ENCODE assay signal across 28 cellular contexts in the genomic region with DNA sequence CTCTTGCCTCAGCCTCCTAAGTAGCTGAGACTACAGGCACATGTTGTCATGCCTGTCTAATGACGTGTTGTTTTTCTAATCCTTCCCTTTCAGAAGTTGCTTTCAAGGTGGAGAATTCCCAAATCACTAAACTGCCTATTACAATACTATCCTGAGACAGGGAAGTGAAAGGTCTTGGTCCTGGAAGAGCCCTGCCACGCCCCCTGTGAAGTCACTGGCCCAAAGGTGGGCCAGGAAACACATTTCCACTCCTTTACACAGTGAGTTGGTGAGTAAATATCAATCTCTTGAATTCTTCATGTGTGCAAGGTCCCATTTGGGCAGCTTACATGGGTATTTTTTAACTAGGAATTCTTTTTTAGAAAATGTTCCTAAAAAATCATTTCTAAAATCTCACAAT.
DNase-seq lines count a peak whose midpoint lies in the region; ATAC-seq and TF ChIP-seq lines count a peak whose summit lies in the region.
"Had no signal": no experiment of that assay in that cellular context is flagged by ENCODE, and none has a peak within 500 bp of the region (broad histone marks: within the 10 kb centered on the region; RNA-seq: fewer than 3 reads in every experiment).

No MANE protein-coding gene starts in this region.

- H3K14ac ChIP-seq in trophoblast cell (ENCODE audit: low read length), result no peak overlapping the region

- no peak overlapping the region for H4K12ac ChIP-seq in trophoblast cell (ENCODE audit: low read depth, low read length)

- H3K4me2 ChIP-seq in trophoblast cell (ENCODE audit: low read length), result no peak overlapping the region

- H3K27me3 Mint-ChIP-seq in glutamatergic neuron (ENCODE audit: unreplicated experiment), result no peaks in the 10 kb centered on the region
- H3K27me3 Mint-ChIP-seq in CD8-positive, alpha-beta memory T cell, result no peaks in the 10 kb centered on the region
- H3K27me3 Mint-ChIP-seq: B cell, naive B cell had no signal

- H2AFZ ChIP-seq in trophoblast cell (ENCODE audit: insufficient read depth, low read length, poor library complexity), result no peak overlapping the region
- H2AFZ ChIP-seq: parathyroid adenoma had no signal

- no peak overlapping the region for H3K4me3 ChIP-seq in heart left ventricle
- no peak overlapping the region for H3K4me3 ChIP-seq in iPS DF 6.9 (ENCODE audit: low read length)
- H3K4me3 ChIP-seq in trophoblast cell (ENCODE audit: low read depth, low read length), result no peak overlapping the region
- no peak overlapping the region for H3K4me3 ChIP-seq in uterus
- no peak overlapping the region for H3K4me3 ChIP-seq in CD8-positive, alpha-beta memory T cell (ENCODE audit: low read length)
- H3K4me3 ChIP-seq: dorsolateral prefrontal cortex had no signal

- DNase-seq in heart left ventricle, result no peak
- DNase-seq in Right ventricle myocardium inferior (ENCODE audit: missing footprints), result no peak
- DNase-seq in iPS DF 6.9 (ENCODE audit: low read depth, low spot score), result no peak
- DNase-seq in trophoblast cell, result no peak
- DNase-seq in uterus, result no peak
- DNase-seq in iPS-NIHi7 (ENCODE audit: extremely low spot score), result no peak
- DNase-seq in glutamatergic neuron, result no peak
- DNase-seq in CD8-positive, alpha-beta memory T cell, result no peak
- DNase-seq: activated CD4-positive, CD25-positive, alpha-beta regulatory T cell treated with anti-CD3 and anti-CD28 coated beads, Interleukin-2, amount 50 U/mL, for 72 hours; activated CD8-positive, alpha-beta memory T cell treated with anti-CD3 and anti-CD28 coated beads for 24 hours; activated naive CD4-positive, alpha-beta T cell; activated T-cell treated with anti-CD3 and anti-CD28 coated beads, Interleukin-2, amount 50 U/mL, for 4 hours; amygdala; Caco-2; central memory CD4-positive, alpha-beta T cell; DND-41; dorsolateral prefrontal cortex; erythroblast; foreskin fibroblast; hypothalamus; kidney; mammary epithelial cell; naive B cell; NCI-H1092 treated with DMSO at 0.1 percent for 48 hours; NCI-H2029 treated with DMSO at 0.1 percent for 48 hours; NCI-H82 had no signal

- no peak overlapping the region for H2AK5ac ChIP-seq in trophoblast cell (ENCODE audit: low read length)

- TF ChIP-seq POLR2A in heart left ventricle (IDR thresholded peaks at IDR 0.05) (no peak), uterus (IDR thresholded peaks at IDR 0.05) (no peak)

- H3K9ac ChIP-seq in trophoblast cell (ENCODE audit: low read length), result no peak overlapping the region
- H3K9ac ChIP-seq: parathyroid adenoma had no signal

- H4K91ac ChIP-seq in trophoblast cell (ENCODE audit: low read depth, low read length), result no peak overlapping the region

- no peaks in the 10 kb centered on the region for H3K36me3 Mint-ChIP-seq in glutamatergic neuron (ENCODE audit: unreplicated experiment)
- H3K36me3 Mint-ChIP-seq in CD8-positive, alpha-beta memory T cell, result peaks cover 3 to 53% (median 28%) of the 10 kb centered on the region in 3 donors

- no peak overlapping the region for H3K18ac ChIP-seq in trophoblast cell (ENCODE audit: low read length)

- peaks cover 0 to 7% (median 0%) of the 10 kb centered on the region in 9 donors for H3K36me3 ChIP-seq in heart left ventricle
- no peaks in the 10 kb centered on the region for H3K36me3 ChIP-seq in iPS DF 6.9 (ENCODE audit: control insufficient read depth, insufficient read depth, low read length)
- H3K36me3 ChIP-seq in trophoblast cell (ENCODE audit: control insufficient read depth in 1 of 2, insufficient read depth in 2 of 2, low read length in 2 of 2), result no peaks in the 10 kb centered on the region
- H3K36me3 ChIP-seq in uterus, result no peaks in the 10 kb centered on the region
- H3K36me3 ChIP-seq in CD8-positive, alpha-beta memory T cell (ENCODE audit: insufficient read depth, low read length), result no peaks in the 10 kb centered on the region

- no peak overlapping the region for H3K23ac ChIP-seq in trophoblast cell (ENCODE audit: low read length)

- H3K4me1 Mint-ChIP-seq in glutamatergic neuron (ENCODE audit: low read depth, unreplicated experiment), result no peaks in the 10 kb centered on the region
- peaks cover 6 to 14% (median 10%) of the 10 kb centered on the region in 3 donors for H3K4me1 Mint-ChIP-seq in CD8-positive, alpha-beta memory T cell
- H3K4me1 Mint-ChIP-seq: B cell had no signal

- H3K79me2 ChIP-seq in trophoblast cell (ENCODE audit: control insufficient read depth, insufficient read depth, low read length, poor library complexity), result peaks cover 3% of the 10 kb centered on the region
- H3K79me2 ChIP-seq: parathyroid adenoma had no signal

- peaks cover 17% of the 10 kb centered on the region for H3K79me1 ChIP-seq in trophoblast cell (ENCODE audit: low read length)

- CTCF ChIA-PET in CD8-positive, alpha-beta memory T cell (lab: Charles Lee), result no interaction called here

- H3K4me3 Mint-ChIP-seq in glutamatergic neuron (ENCODE audit: unreplicated experiment), result no peak overlapping the region
- no peak overlapping the region for H3K4me3 Mint-ChIP-seq in CD8-positive, alpha-beta memory T cell
- H3K4me3 Mint-ChIP-seq: activated T-cell treated with anti-CD3 and anti-CD28 coated beads, Interleukin-2, amount 50 U/mL, for 4 hours; B cell; naive B cell had no signal

- ATAC-seq in heart left ventricle (no peak), Right ventricle myocardium inferior (no peak)
- ATAC-seq: activated T-cell treated with anti-CD3 and anti-CD28 coated beads, Interleukin-2, amount 50 U/mL, for 4 hours had no signal

- H3K9me3 ChIP-seq in heart left ventricle (peaks cover 0 to 10% (median 0%) of the 10 kb centered on the region in 12 donors), iPS DF 6.9 (ENCODE audit: control insufficient read depth, insufficient read depth, low read length) (no peaks in the 10 kb centered on the region; the same call in 1 of the 2 replicates), trophoblast cell (ENCODE audit: insufficient read depth, low read depth, low read length) (no peaks in the 10 kb centered on the region), uterus (no peaks in the 10 kb centered on the region)
- no peaks in the 10 kb centered on the region for H3K9me3 ChIP-seq in CD8-positive, alpha-beta memory T cell (ENCODE audit: low read length)
- H3K9me3 ChIP-seq: Caco-2 had no signal

- TF ChIP-seq CTCF in heart left ventricle (IDR thresholded peaks at IDR 0.05) (no peak), uterus (IDR thresholded peaks at IDR 0.05) (no peak), glutamatergic neuron (IDR thresholded peaks at IDR 0.05; ENCODE audit: partially characterized antibody, unreplicated experiment) (no peak)

- no peak overlapping the region for H3K4ac ChIP-seq in trophoblast cell (ENCODE audit: low read depth, low read length)

- POLR2A ChIA-PET in CD8-positive, alpha-beta memory T cell (lab: Charles Lee), result no interaction called here

- H2BK12ac ChIP-seq in trophoblast cell (ENCODE audit: low read length), result no peak overlapping the region

- H4K8ac ChIP-seq in trophoblast cell (ENCODE audit: low read depth, low read length), result peak overlapping the region; percentile 9

- H3K9me3 Mint-ChIP-seq in glutamatergic neuron (ENCODE audit: unreplicated experiment), result no peaks in the 10 kb centered on the region
- peaks cover 0 to 4% (median 0%) of the 10 kb centered on the region in 5 donors for H3K9me3 Mint-ChIP-seq in CD8-positive, alpha-beta memory T cell

- H3K4me1 ChIP-seq in heart left ventricle (peaks cover 0 to 38% (median 4%) of the 10 kb centered on the region in 12 donors), iPS DF 6.9 (ENCODE audit: control insufficient read depth, insufficient read depth, low read length) (peaks cover 1% of the 10 kb centered on the region; the same call in 1 of the 2 replicates), trophoblast cell (ENCODE audit: control insufficient read depth in 1 of 2, insufficient read depth in 2 of 2, low read length in 2 of 2) (peaks cover 18 to 21% of the 10 kb centered on the region in 2 experiments), uterus (no peaks in the 10 kb centered on the region)
- no peaks in the 10 kb centered on the region for H3K4me1 ChIP-seq in CD8-positive, alpha-beta memory T cell (ENCODE audit: insufficient read depth, low read length)

- H3K27ac Mint-ChIP-seq in glutamatergic neuron (ENCODE audit: unreplicated experiment), result no peak overlapping the region
- peak overlapping the region in 1 of 8 donors; percentile 23 for H3K27ac Mint-ChIP-seq in CD8-positive, alpha-beta memory T cell
- H3K27ac Mint-ChIP-seq: B cell had no signal

- H3K27me3 ChIP-seq in heart left ventricle (no peaks in the 10 kb centered on the region), iPS DF 6.9 (ENCODE audit: control insufficient read depth, insufficient read depth, low read length) (no peaks in the 10 kb centered on the region), trophoblast cell (ENCODE audit: insufficient read depth, low read length) (no peaks in the 10 kb centered on the region), uterus (no peaks in the 10 kb centered on the region)
- H3K27me3 ChIP-seq in CD8-positive, alpha-beta memory T cell (ENCODE audit: insufficient read depth, low read length, poor library complexity, severe bottlenecking), result no peaks in the 10 kb centered on the region
- H3K27me3 ChIP-seq: dorsolateral prefrontal cortex had no signal

- WGBS in heart left ventricle, 4 donors, result 94 to 98% (median 97%) methylated on average over 2 of the region's 2 CpGs
- no CpG with 5 or more reads among the region's 2 CpGs for WGBS in iPS DF 6.9 (ENCODE audit: insufficient coverage, insufficient read length)
- no CpG with 5 or more reads among the region's 2 CpGs for WGBS in trophoblast cell (ENCODE audit: extremely low coverage, insufficient coverage, insufficient read length)

- H2BK120ac ChIP-seq in trophoblast cell (ENCODE audit: insufficient read depth, low read length, poor library complexity), result peak overlapping the region; percentile 40

- H2BK5ac ChIP-seq in trophoblast cell (ENCODE audit: low read depth, low read length, poor library complexity), result no peak overlapping the region

- H3K27ac ChIP-seq in heart left ventricle (peak overlapping the region in 7 of 12 donors; percentile 22 to 70 (median 60)), iPS DF 6.9 (ENCODE audit: low read length) (peak overlapping the region; percentile 74), trophoblast cell (ENCODE audit: low read depth, low read length) (peak overlapping the region; percentile 5), uterus (peak overlapping the region; percentile 78 to 80)
- no peak overlapping the region for H3K27ac ChIP-seq in CD8-positive, alpha-beta memory T cell (ENCODE audit: low read depth, low read length)
- H3K27ac ChIP-seq: parathyroid adenoma had no signal

- intact Hi-C loops in heart left ventricle (cut with DNase I) (no loop called here), Right ventricle myocardium inferior (cut with DNase I) (no loop called here), uterus (cut with DNase I; ENCODE audit: low total_unique reads) (no loop called here)
